19 cellular contexts compared by ENCODE assay signal in the genomic region with DNA sequence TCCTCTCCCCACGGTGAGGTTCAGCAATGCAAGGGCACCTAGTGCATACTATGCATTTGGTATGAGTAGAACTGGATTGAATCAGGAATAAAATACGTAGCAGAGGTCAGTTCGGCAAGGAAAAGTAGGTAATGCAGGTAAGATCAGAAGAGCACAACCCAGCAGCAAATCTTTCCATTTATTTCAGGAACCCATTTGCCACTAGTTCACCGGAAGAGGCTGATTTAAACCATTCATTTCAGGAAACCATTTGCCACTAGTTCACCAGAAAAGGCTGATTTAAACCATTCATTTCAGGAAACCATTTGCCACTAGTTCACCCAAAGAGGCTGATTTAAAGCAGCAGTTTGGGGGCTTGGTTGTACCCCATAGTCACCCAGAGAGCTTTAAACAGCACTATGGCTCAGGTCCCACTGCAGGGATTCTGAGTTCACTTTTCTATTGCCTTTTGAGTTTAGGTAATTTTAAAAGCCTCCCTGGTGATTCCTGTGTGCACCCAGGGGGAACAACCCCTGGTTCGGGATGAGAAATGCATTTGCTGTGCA. TPM values are rescaled to one million over a fixed set of nuclear protein-coding genes. Genes with fewer than 3 reads are reported as not detected.
"Had no signal": no experiment of that assay in that cellular context is flagged by ENCODE, and none has a peak within 500 bp of the region (broad histone marks: within the 10 kb centered on the region; RNA-seq: fewer than 3 reads in every experiment).

No MANE protein-coding gene starts in this region.

RNA-seq across cellular contexts. Expression of a gene that starts 4.2 kb away (rescaled TPM):
- total RNA-seq: naive thymus-derived CD8-positive, alpha-beta T cell; natural killer cell treated with Interleukin-12 subunit alpha and Interleukin-12 subunit beta and Interleukin-15 and Interleukin-18, amount 100 ng/mL, for 72 hours; neural crest cell; omental fat pad; osteocyte; pancreas; posterior vena cava; prostate gland; pulmonary artery endothelial cell; right atrium auricular region; sciatic nerve; smooth muscle cell; spleen; suprapubic skin; testis; transverse colon; upper lobe of right lung; urinary bladder; uterus had no signal
